In the genomic region with DNA sequence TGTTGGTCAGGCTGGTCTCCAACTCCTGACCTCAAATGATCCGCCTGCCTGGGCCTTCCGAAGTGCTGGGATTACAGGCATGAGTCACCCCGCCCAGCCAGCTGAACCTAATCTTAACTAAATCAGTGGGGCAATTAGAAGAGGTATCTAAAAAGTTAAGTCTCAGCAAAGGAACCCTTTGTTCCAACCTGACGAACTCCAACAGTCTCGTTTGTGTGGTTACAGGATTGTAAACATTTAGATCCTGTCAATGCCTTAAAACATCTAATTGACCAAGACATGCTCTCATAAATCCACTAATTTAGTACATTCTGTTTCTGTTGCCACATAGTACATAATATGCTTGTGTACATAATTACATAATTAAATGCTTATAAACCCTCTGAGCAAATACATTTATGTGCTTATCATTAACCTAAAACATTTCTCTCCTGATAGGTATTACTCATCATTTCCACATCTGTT, we compare ENCODE assay signal across 14 cellular contexts. TPM values are rescaled to one million over a fixed set of nuclear protein-coding genes. Genes with fewer than 3 reads are reported as not detected.
DNase-seq lines count a peak whose midpoint lies in the region; ATAC-seq and TF ChIP-seq lines count a peak whose summit lies in the region.
"Had no signal": no experiment of that assay in that cellular context is flagged by ENCODE, and none has a peak within 500 bp of the region (broad histone marks: within the 10 kb centered on the region; RNA-seq: fewer than 3 reads in every experiment).

No MANE protein-coding gene starts in this region.

- TF ChIP-seq CTCF in Peyer's patch (IDR thresholded peaks at IDR 0.05) (no peak), fibroblast of lung (conservative IDR thresholded peaks at IDR 0.05 in 1 of 2, IDR thresholded peaks at IDR 0.05 in 1 of 2; ENCODE audit: low read depth in 1 of 2, low read length in 2 of 2) (no peak), upper lobe of right lung (IDR thresholded peaks at IDR 0.05) (no peak)

- H3K9me3 Mint-ChIP-seq in stimulated activated naive CD8-positive, alpha-beta T cell treated with anti-CD3 and anti-CD28 coated beads, Interleukin-15, amount 100 ng/mL, for 72 hours: no peaks in the 10 kb centered on the region

- ATAC-seq in Right ventricle myocardium inferior (no peak), Right ventricle myocardium superior (ENCODE audit: poor library complexity) (no peak), upper lobe of right lung (peak; percentile 36)
- ATAC-seq in activated CD4-positive, CD25-positive, alpha-beta regulatory T cell treated with anti-CD3 and anti-CD28 coated beads, Interleukin-2, amount 50 U/mL, for 24 hours: no peak
- no peak for ATAC-seq in stimulated activated naive CD8-positive, alpha-beta T cell treated with anti-CD3 and anti-CD28 coated beads, Interleukin-15, amount 100 ng/mL, for 72 hours
- ATAC-seq: left lobe of liver had no signal

- no peak overlapping the region for H3K4me3 ChIP-seq in Peyer's patch
- no peak overlapping the region for H3K4me3 ChIP-seq in fibroblast of lung (replicated peaks in 1 of 4; ENCODE audit: control extremely low read depth in 1 of 4, insufficient read depth in 1 of 4, low read depth in 3 of 4, low read length in 4 of 4)
- H3K4me3 ChIP-seq in upper lobe of right lung: no peak overlapping the region
- H3K4me3 ChIP-seq: uterus had no signal

- no peak for TF ChIP-seq POLR2A in Peyer's patch (IDR thresholded peaks at IDR 0.05)

- no peak overlapping the region for H3K9ac ChIP-seq in fibroblast of lung (ENCODE audit: insufficient read depth, low read length)

- H3K4me3 Mint-ChIP-seq in stimulated activated naive CD8-positive, alpha-beta T cell treated with anti-CD3 and anti-CD28 coated beads, Interleukin-15, amount 100 ng/mL, for 72 hours: no peak overlapping the region

- peaks cover 16% of the 10 kb centered on the region for H3K27me3 Mint-ChIP-seq in stimulated activated naive CD8-positive, alpha-beta T cell treated with anti-CD3 and anti-CD28 coated beads, Interleukin-15, amount 100 ng/mL, for 72 hours

- H3K79me2 ChIP-seq in fibroblast of lung (ENCODE audit: control insufficient read depth, insufficient read depth, low read length): no peaks in the 10 kb centered on the region

- no peak overlapping the region for H3K27ac Mint-ChIP-seq in stimulated activated naive CD8-positive, alpha-beta T cell treated with anti-CD3 and anti-CD28 coated beads, Interleukin-15, amount 100 ng/mL, for 72 hours

- H3K27ac ChIP-seq in Peyer's patch (peak overlapping the region in 2 of 4 donors; percentile 47 to 59), fibroblast of lung (ENCODE audit: insufficient read depth, low read length) (no peak overlapping the region), upper lobe of right lung (no peak overlapping the region)
- H3K27ac ChIP-seq: uterus had no signal

- H3K9me3 ChIP-seq in Peyer's patch: no peaks in the 10 kb centered on the region
- H3K9me3 ChIP-seq in fibroblast of lung (ENCODE audit: control insufficient read depth, insufficient read depth, low read depth, low read length): no peaks in the 10 kb centered on the region
- no peaks in the 10 kb centered on the region for H3K9me3 ChIP-seq in upper lobe of right lung
- H3K9me3 ChIP-seq: uterus had no signal

- no peaks in the 10 kb centered on the region for H3K27me3 ChIP-seq in Peyer's patch
- H3K27me3 ChIP-seq in fibroblast of lung (ENCODE audit: control insufficient read depth, insufficient read depth, low read length): no peaks in the 10 kb centered on the region
- H3K27me3 ChIP-seq in upper lobe of right lung: no peaks in the 10 kb centered on the region
- H3K27me3 ChIP-seq: uterus had no signal

- peaks cover 0 to 8% (median 2%) of the 10 kb centered on the region in 4 donors for H3K4me1 ChIP-seq in Peyer's patch
- no peaks in the 10 kb centered on the region for H3K4me1 ChIP-seq in fibroblast of lung (ENCODE audit: control insufficient read depth, extremely low read depth, insufficient read depth, low read length)
- no peaks in the 10 kb centered on the region for H3K4me1 ChIP-seq in upper lobe of right lung
- H3K4me1 ChIP-seq: uterus had no signal

- H2AFZ ChIP-seq in fibroblast of lung (ENCODE audit: low read length): no peak overlapping the region

- intact Hi-C loops in Right ventricle myocardium inferior (cut with DNase I) (no loop called here), Right ventricle myocardium superior (cut with DNase I) (no loop called here), upper lobe of right lung (cut with DNase I) (no loop called here)

- H3K36me3 ChIP-seq in Peyer's patch (no peaks in the 10 kb centered on the region), fibroblast of lung (ENCODE audit: control insufficient read depth, insufficient read depth, low read length) (no peaks in the 10 kb centered on the region), upper lobe of right lung (no peaks in the 10 kb centered on the region)
- H3K36me3 ChIP-seq: uterus had no signal

- DNase-seq in Right ventricle myocardium inferior (ENCODE audit: missing footprints) (peak; percentile 25), Right ventricle myocardium superior (no peak), Peyer's patch (peak in 2 of 3 donors; percentile 78 to 89), fibroblast of lung (ENCODE audit: low read depth in 2 of 2) (peak; percentile 70 to 86), upper lobe of right lung (no peak)
- DNase-seq in stimulated activated naive CD8-positive, alpha-beta T cell treated with anti-CD3 and anti-CD28 coated beads, Interleukin-15, amount 100 ng/mL, for 72 hours: no peak
- no peak for DNase-seq in activated T-cell treated with anti-CD3 and anti-CD28 coated beads, Interleukin-2, amount 50 U/mL, for 1 hour
- DNase-seq: activated CD4-positive, CD25-positive, alpha-beta regulatory T cell treated with anti-CD3 and anti-CD28 coated beads, Interleukin-2, amount 50 U/mL, for 72 hours; activated naive CD4-positive, alpha-beta T cell treated with Interleukin-2 at 50 U/mL for 16 hours; effector CD8-positive, alpha-beta T cell; posterior cingulate gyrus; uterus had no signal

- H3K4me1 Mint-ChIP-seq in stimulated activated naive CD8-positive, alpha-beta T cell treated with anti-CD3 and anti-CD28 coated beads, Interleukin-15, amount 100 ng/mL, for 72 hours: no peaks in the 10 kb centered on the region

- no peak overlapping the region for H3K4me2 ChIP-seq in fibroblast of lung (ENCODE audit: extremely low read depth, insufficient read depth, low read length)

- H4K20me1 ChIP-seq in fibroblast of lung (ENCODE audit: control insufficient read depth, extremely low read depth, insufficient read depth, low read length): no peaks in the 10 kb centered on the region

RNA-seq across cellular contexts. Expression of a gene that starts 31.1 kb away (rescaled TPM):
- 17.7 TPM for total RNA-seq in Right ventricle myocardium inferior
- 16.9 TPM for total RNA-seq in Right ventricle myocardium superior
- total RNA-seq in Peyer's patch: 10 to 100 TPM; 39.6 to 55.9 (median 51.0) TPM
- total RNA-seq in fibroblast of lung: 14.4 and 16.7 TPM in 2 replicates
- 30.1 and 51.7 TPM in 2 replicates for polyA plus RNA-seq in fibroblast of lung
- polyA plus RNA-seq in fibroblast of lung (2012): 24.5 and 41.4 TPM in 2 replicates
- 1.6 and 9.2 TPM in 2 replicates for polyA minus RNA-seq in fibroblast of lung (ENCODE audit: low replicate concordance)
- 13.2 TPM for total RNA-seq in upper lobe of right lung

Comparison
In these comparisons a context has a peak if more than half of its experiments do, and no peak if none do; other contexts are left out.
1. DNase-seq: peak in Right ventricle myocardium inferior (single experiment), Peyer's patch (2 of 3) and fibroblast of lung (2 of 2); none in Right ventricle myocardium superior (single experiment), upper lobe of right lung (single experiment), stimulated activated naive CD8-positive, alpha-beta T cell treated with anti-CD3 and anti-CD28 coated beads, Interleukin-15, amount 100 ng/mL, for 72 hours (0 of 2) and activated T-cell treated with anti-CD3 and anti-CD28 coated beads, Interleukin-2, amount 50 U/mL, for 1 hour (single experiment).